ENCODE assay signal across 1 cellular context in genomic region chr19:10624585-10624984, GRCh38.
TF ChIP-seq lines count a peak whose summit lies in the region.

No MANE protein-coding gene starts in this region.

TF ChIP-seq in endothelial cell of umbilical vein, 7 proteins besides CTCF, POLR2A, EP300 and RAD21:
- TF ChIP-seq FOS (IDR thresholded peaks at IDR 0.05; ENCODE audit: borderline replicate concordance, insufficient read depth, low read length) = no peak
- no peak for TF ChIP-seq JUN (IDR thresholded peaks at IDR 0.05; ENCODE audit: borderline replicate concordance, insufficient read depth, insufficient read length, low read depth)
- no peak for TF ChIP-seq MYC (IDR thresholded peaks at IDR 0.05; ENCODE audit: low read depth, low read length)
- TF ChIP-seq EZH2 (IDR thresholded peaks at IDR 0.05; ENCODE audit: borderline replicate concordance, low read depth, low read length, severe bottlenecking) = no peak
- no peak for TF ChIP-seq POLR2AphosphoS5 (IDR thresholded peaks at IDR 0.05; ENCODE audit: insufficient read depth, low read depth, low read length)
- TF ChIP-seq MAX (IDR thresholded peaks at IDR 0.05; ENCODE audit: insufficient read depth, insufficient read length) = no peak
- TF ChIP-seq GATA2 (IDR thresholded peaks at IDR 0.05; ENCODE audit: insufficient read depth, insufficient read length, low read depth, low read length) = no peak
